In the genomic region with DNA sequence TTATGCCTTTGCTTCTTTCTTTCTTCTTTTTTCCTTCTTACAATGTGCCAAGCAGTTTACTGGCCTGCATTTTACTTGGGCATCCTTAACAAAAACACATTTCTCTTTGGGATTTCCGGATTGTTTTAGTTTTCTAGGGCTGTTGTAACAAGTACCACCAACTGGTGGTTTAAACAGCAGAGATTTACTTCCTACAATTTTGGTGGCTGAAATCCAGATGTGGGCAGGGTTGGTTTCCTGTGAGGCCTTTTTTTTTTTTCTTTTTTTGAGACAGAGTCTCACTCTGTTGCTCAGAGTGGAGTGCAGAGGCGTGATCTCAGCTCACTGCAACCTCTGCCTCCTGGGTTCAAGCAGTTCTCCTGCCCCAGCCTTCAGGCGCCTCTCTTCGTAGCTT, we compare ENCODE assay signal across 15 cellular contexts. TPM values are rescaled to one million over a fixed set of nuclear protein-coding genes. Genes with fewer than 3 reads are reported as not detected.
DNase-seq lines count a peak whose midpoint lies in the region; ATAC-seq and TF ChIP-seq lines count a peak whose summit lies in the region.
"Had no signal": no experiment of that assay in that cellular context is flagged by ENCODE, and none has a peak within 500 bp of the region (broad histone marks: within the 10 kb centered on the region; RNA-seq: fewer than 3 reads in every experiment).

No MANE protein-coding gene starts in this region.

- DNase-seq in cardiac muscle cell (ENCODE audit: low read depth in 1 of 2, low spot score in 1 of 2) (peak in 1 of 2 donors; percentile 74), Right ventricle myocardium inferior (ENCODE audit: missing footprints) (no peak), T-helper 17 cell (no peak), right cardiac atrium (no peak), upper lobe of right lung (no peak), inferior parietal cortex (ENCODE audit: extremely low spot score) (no peak), ovary (no peak)
- DNase-seq in effector CD8-positive, alpha-beta T cell (lab: John Stamatoyannopoulos, UW): no peak
- DNase-seq: activated naive CD4-positive, alpha-beta T cell treated with anti-CD3 and anti-CD28 coated beads, Interleukin-2, amount 10 ng/mL, durations not matched to agents 7 days and 5 days; NCI-H2029 treated with DMSO at 0.1 percent for 48 hours; stimulated activated naive CD8-positive, alpha-beta T cell treated with anti-CD3 and anti-CD28 coated beads, Interleukin-15, Interleukin-2, amounts not matched to agents 100 U/mL and 50 U/mL, for 24 hours had no signal

- H3K4me3 ChIP-seq in cardiac muscle cell (no peak overlapping the region), right cardiac atrium (ENCODE audit: low read length) (no peak overlapping the region), upper lobe of right lung (no peak overlapping the region), ovary (no peak overlapping the region)

- H3K27ac ChIP-seq in cardiac muscle cell (peak overlapping the region; percentile 83), right cardiac atrium (ENCODE audit: low read length) (peak overlapping the region; percentile 63), upper lobe of right lung (no peak overlapping the region), ovary (no peak overlapping the region)
- H3K27ac ChIP-seq: epithelial cell of prostate had no signal

- H3K36me3 Mint-ChIP-seq in T-helper 17 cell (ENCODE audit: low read depth): peaks cover 3% of the 10 kb centered on the region

- peak overlapping the region; percentile 86 for H3K27ac Mint-ChIP-seq in T-helper 17 cell

- TF ChIP-seq CTCF in cardiac muscle cell (IDR thresholded peaks at IDR 0.05; ENCODE audit: low read depth, low read length): no peak
- TF ChIP-seq CTCF in upper lobe of right lung (IDR thresholded peaks at IDR 0.05): no peak
- no peak for TF ChIP-seq CTCF in ovary (IDR thresholded peaks at IDR 0.05)

- H3K27me3 ChIP-seq in cardiac muscle cell (no peaks in the 10 kb centered on the region), right cardiac atrium (ENCODE audit: control insufficient read depth, insufficient read depth) (no peaks in the 10 kb centered on the region), upper lobe of right lung (no peaks in the 10 kb centered on the region), ovary (no peaks in the 10 kb centered on the region)

- no peaks in the 10 kb centered on the region for H3K27me3 Mint-ChIP-seq in T-helper 17 cell
- H3K27me3 Mint-ChIP-seq: activated naive CD4-positive, alpha-beta T cell treated with anti-CD3 and anti-CD28 coated beads, Interleukin-2, amount 10 ng/mL, durations not matched to agents 7 days and 5 days had no signal

- H3K9me3 ChIP-seq in cardiac muscle cell (ENCODE audit: low read depth) (no peaks in the 10 kb centered on the region), T-helper 17 cell (ENCODE audit: control insufficient read depth, low read length, poor library complexity, severe bottlenecking) (no peaks in the 10 kb centered on the region), right cardiac atrium (ENCODE audit: control insufficient read depth, low read length) (no peaks in the 10 kb centered on the region), upper lobe of right lung (no peaks in the 10 kb centered on the region), ovary (no peaks in the 10 kb centered on the region)

- intact Hi-C loops in Right ventricle myocardium inferior (cut with DNase I) (loop anchor here (5.0 kb wide), 1 partner anchor 996 kb away; no protein-coding TSS in a partner anchor), right cardiac atrium (cut with DNase I) (no loop called here), upper lobe of right lung (cut with DNase I) (no loop called here), ovary (cut with DNase I) (no loop called here)

- no peak overlapping the region for H3K4me3 Mint-ChIP-seq in T-helper 17 cell
- H3K4me3 Mint-ChIP-seq: activated naive CD4-positive, alpha-beta T cell treated with anti-CD3 and anti-CD28 coated beads, Interleukin-2, amount 10 ng/mL, durations not matched to agents 7 days and 5 days had no signal

- H3K4me1 Mint-ChIP-seq in T-helper 17 cell: peaks cover 17% of the 10 kb centered on the region

- TF ChIP-seq EP300 in ovary (IDR thresholded peaks at IDR 0.05): no peak

- WGBS in right cardiac atrium: 59% methylated on average over 4 of the region's 4 CpGs
- WGBS in ovary, 3 donors: 55 to 71% (median 67%) methylated on average over 4 of the region's 4 CpGs

- ATAC-seq in Right ventricle myocardium inferior (no peak), T-helper 17 cell (no peak), right cardiac atrium (peak in 1 of 2 donors; percentile 3), upper lobe of right lung (peak; percentile 50)
- ATAC-seq: HCT116; Panc1; stimulated activated naive CD8-positive, alpha-beta T cell treated with anti-CD3 and anti-CD28 coated beads, Interleukin-15, Interleukin-2, amounts not matched to agents 100 U/mL and 50 U/mL, for 24 hours had no signal

- no peak for TF ChIP-seq POLR2A in ovary (IDR thresholded peaks at IDR 0.05)

- H3K36me3 ChIP-seq in cardiac muscle cell (no peaks in the 10 kb centered on the region), upper lobe of right lung (peaks cover 12% of the 10 kb centered on the region), ovary (no peaks in the 10 kb centered on the region)

- peaks cover 29% of the 10 kb centered on the region for H3K4me1 ChIP-seq in cardiac muscle cell (ENCODE audit: low read depth)
- peaks cover 4% of the 10 kb centered on the region for H3K4me1 ChIP-seq in right cardiac atrium (ENCODE audit: control insufficient read depth, insufficient read depth, low read length)
- H3K4me1 ChIP-seq in upper lobe of right lung: peaks cover 22% of the 10 kb centered on the region
- peaks cover 8% of the 10 kb centered on the region for H3K4me1 ChIP-seq in ovary (ENCODE audit: insufficient read depth)

RNA-seq across cellular contexts. Expression of a gene that starts 45.8 kb away (rescaled TPM):
- total RNA-seq in cardiac muscle cell: not detected in 2 replicates
- not detected in 2 replicates for polyA plus RNA-seq in cardiac muscle cell
- total RNA-seq in Right ventricle myocardium inferior: not detected
- total RNA-seq in T-helper 17 cell: not detected
- total RNA-seq in right cardiac atrium: not detected
- not detected for polyA plus RNA-seq in right cardiac atrium
- total RNA-seq in upper lobe of right lung: not detected
- total RNA-seq in ovary: not detected
- not detected for polyA plus RNA-seq in ovary
- total RNA-seq: liver had no signal
- polyA plus RNA-seq: liver had no signal

Comparison
In these comparisons a context has a peak if more than half of its experiments do, and no peak if none do; other contexts are left out.
1. H3K27ac ChIP-seq: peak in cardiac muscle cell (single experiment) and right cardiac atrium (single experiment); none in upper lobe of right lung (single experiment) and ovary (0 of 2).